In the genomic region with DNA sequence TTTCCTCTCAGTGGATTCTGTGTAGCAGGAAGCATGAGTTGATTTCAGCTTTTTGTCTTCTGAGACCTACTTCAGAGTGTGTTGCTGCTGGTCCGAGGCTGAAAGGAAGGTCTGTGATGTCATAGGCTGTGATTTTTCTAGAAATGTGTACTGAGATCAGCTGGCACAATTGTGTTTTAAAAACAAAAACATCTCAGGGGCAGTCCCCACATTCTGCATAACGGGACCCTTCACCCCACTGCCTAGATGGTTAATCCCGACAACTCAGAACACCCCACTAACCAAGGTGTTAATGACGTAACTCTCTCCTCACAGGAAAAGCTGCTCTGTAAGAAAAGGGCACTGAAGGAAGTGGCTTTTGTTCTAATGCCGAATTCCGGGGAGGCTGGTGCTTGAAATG, we compare ENCODE assay signal across 10 cellular contexts. TPM values are rescaled to one million over a fixed set of nuclear protein-coding genes. Genes with fewer than 3 reads are reported as not detected.
DNase-seq lines count a peak whose midpoint lies in the region; ATAC-seq and TF ChIP-seq lines count a peak whose summit lies in the region.
"Had no signal": no experiment of that assay in that cellular context is flagged by ENCODE, and none has a peak within 500 bp of the region (broad histone marks: within the 10 kb centered on the region; RNA-seq: fewer than 3 reads in every experiment).

No MANE protein-coding gene starts in this region.

- 62 to 67% methylated on average over 6 of the region's 6 CpGs for WGBS in esophagus squamous epithelium, 2 donors

- TF ChIP-seq POLR2A in esophagus squamous epithelium (IDR thresholded peaks at IDR 0.05) (no peak), Peyer's patch (IDR thresholded peaks at IDR 0.05) (no peak)

- DNase-seq in stimulated activated CD8-positive, alpha-beta memory T cell treated with anti-CD3 and anti-CD28 coated beads, Interleukin-12 subunit alpha, Interleukin-12 subunit beta, amount 100 ng/mL, for 1 hour (ENCODE audit: low read depth) = peak; percentile 9
- DNase-seq in stimulated activated CD8-positive, alpha-beta memory T cell treated with anti-CD3 and anti-CD28 coated beads, Interleukin-4, amount 100 ng/mL, for 48 hours = no peak
- DNase-seq in activated T-cell treated with anti-CD3 and anti-CD28 coated beads, Interleukin-2, amount 50 U/mL, for 72 hours = peak; percentile 27 to 30
- DNase-seq in medulla oblongata (ENCODE audit: extremely low spot score) (peak; percentile 37), EL (no peak), esophagus squamous epithelium (lab: John Stamatoyannopoulos, UW) (no peak), Peyer's patch (no peak)
- DNase-seq: cerebellar nuclear complex, GF-D8 had no signal

- intact Hi-C loops in esophagus squamous epithelium (cut with DNase I) = no loop called here

- H3K36me3 Mint-ChIP-seq in activated T-cell treated with anti-CD3 and anti-CD28 coated beads, Interleukin-2, amount 50 U/mL, for 72 hours (ENCODE audit: insufficient read depth in 2 of 2) = no peaks in the 10 kb centered on the region

- H3K27ac ChIP-seq in esophagus squamous epithelium (no peak overlapping the region), Peyer's patch (no peak overlapping the region)

- H3K27ac Mint-ChIP-seq in activated T-cell treated with anti-CD3 and anti-CD28 coated beads, Interleukin-2, amount 50 U/mL, for 72 hours = peak overlapping the region; percentile 91

- H3K4me1 ChIP-seq in esophagus squamous epithelium (peaks cover 0 to 13% (median 0%) of the 10 kb centered on the region in 3 donors), Peyer's patch (no peaks in the 10 kb centered on the region)

- no peaks in the 10 kb centered on the region for H3K9me3 ChIP-seq in esophagus squamous epithelium
- H3K9me3 ChIP-seq in Peyer's patch = no peaks in the 10 kb centered on the region

- H3K9me3 Mint-ChIP-seq in activated T-cell treated with anti-CD3 and anti-CD28 coated beads, Interleukin-2, amount 50 U/mL, for 72 hours = no peaks in the 10 kb centered on the region

- H3K27me3 Mint-ChIP-seq in activated T-cell treated with anti-CD3 and anti-CD28 coated beads, Interleukin-2, amount 50 U/mL, for 72 hours (ENCODE audit: low read depth) = no peaks in the 10 kb centered on the region

- ATAC-seq in activated T-cell treated with anti-CD3 and anti-CD28 coated beads, Interleukin-2, amount 50 U/mL, for 72 hours (replicated peaks in 1 of 2) = peak; percentile 84 to 85
- no peak for ATAC-seq in GM18502 (IDR thresholded peaks at IDR 0.05; ENCODE audit: poor library complexity, unreplicated experiment)

- H3K36me3 ChIP-seq in esophagus squamous epithelium (no peaks in the 10 kb centered on the region), Peyer's patch (no peaks in the 10 kb centered on the region)

- no peaks in the 10 kb centered on the region for H3K27me3 ChIP-seq in esophagus squamous epithelium
- no peaks in the 10 kb centered on the region for H3K27me3 ChIP-seq in Peyer's patch

- H3K4me3 Mint-ChIP-seq in activated T-cell treated with anti-CD3 and anti-CD28 coated beads, Interleukin-2, amount 50 U/mL, for 72 hours = peak overlapping the region; percentile 38 to 77

- TF ChIP-seq CTCF in esophagus squamous epithelium (IDR thresholded peaks at IDR 0.05) = no peak
- no peak for TF ChIP-seq CTCF in Peyer's patch (IDR thresholded peaks at IDR 0.05)

- peaks cover 28% of the 10 kb centered on the region for H3K4me1 Mint-ChIP-seq in activated T-cell treated with anti-CD3 and anti-CD28 coated beads, Interleukin-2, amount 50 U/mL, for 72 hours (ENCODE audit: low read depth)

- H3K4me3 ChIP-seq in esophagus squamous epithelium = no peak overlapping the region
- no peak overlapping the region for H3K4me3 ChIP-seq in Peyer's patch

RNA-seq across cellular contexts. Expression of gene PPP2R5A, which starts 59.8 kb away (rescaled TPM):
- total RNA-seq in activated T-cell treated with anti-CD3 and anti-CD28 coated beads, Interleukin-2, amount 50 U/mL, for 72 hours = 10 to 100 TPM; 43.7 to 52.0 TPM
- 10 to 100 TPM; 57.5 to 78.8 (median 63.7) TPM for total RNA-seq in esophagus squamous epithelium
- 10 to 100 TPM; 38.9 to 51.8 (median 45.3) TPM for total RNA-seq in Peyer's patch

Comparison
In these comparisons a context has a peak if more than half of its experiments do, and no peak if none do; other contexts are left out.
1. DNase-seq: peak in stimulated activated CD8-positive, alpha-beta memory T cell treated with anti-CD3 and anti-CD28 coated beads, Interleukin-12 subunit alpha, Interleukin-12 subunit beta, amount 100 ng/mL, for 1 hour (single experiment), activated T-cell treated with anti-CD3 and anti-CD28 coated beads, Interleukin-2, amount 50 U/mL, for 72 hours (2 of 2) and medulla oblongata (single experiment); none in stimulated activated CD8-positive, alpha-beta memory T cell treated with anti-CD3 and anti-CD28 coated beads, Interleukin-4, amount 100 ng/mL, for 48 hours (single experiment), EL (single experiment), esophagus squamous epithelium (single experiment) and Peyer's patch (0 of 3).